In the genomic region with DNA sequence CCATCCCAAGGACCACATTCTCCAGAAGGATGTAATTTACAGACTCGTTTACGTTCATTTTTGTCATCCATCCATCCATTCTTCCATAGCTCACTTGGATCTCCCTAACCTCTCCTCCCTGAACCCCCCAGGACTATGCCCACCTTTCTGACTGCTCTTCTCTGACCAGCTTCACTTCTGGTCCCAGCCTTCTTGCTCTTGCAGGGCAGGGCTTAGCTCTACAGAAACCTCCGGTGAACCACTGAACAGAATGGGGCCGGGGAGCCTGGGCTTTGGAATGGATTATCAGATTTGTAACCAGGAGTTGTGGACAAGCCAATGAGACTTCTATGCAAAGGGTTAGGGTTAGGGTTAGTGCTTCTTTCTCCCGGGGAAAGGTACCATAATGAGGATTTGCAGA, we compare ENCODE assay signal across 13 cellular contexts.
DNase-seq lines count a peak whose midpoint lies in the region; ATAC-seq and TF ChIP-seq lines count a peak whose summit lies in the region.
"Had no signal": no experiment of that assay in that cellular context is flagged by ENCODE, and none has a peak within 500 bp of the region (broad histone marks: within the 10 kb centered on the region; RNA-seq: fewer than 3 reads in every experiment).

No MANE protein-coding gene starts in this region.

- TF ChIP-seq CTCF in esophagus muscularis mucosa (IDR thresholded peaks at IDR 0.05), result no peak
- no peak for TF ChIP-seq CTCF in heart left ventricle (IDR thresholded peaks at IDR 0.05)

- no peaks in the 10 kb centered on the region for H3K27me3 ChIP-seq in esophagus muscularis mucosa
- peaks cover 0 to 3% (median 0%) of the 10 kb centered on the region in 9 donors for H3K27me3 ChIP-seq in heart left ventricle
- H3K27me3 ChIP-seq: BE2C had no signal

- H3K27me3 Mint-ChIP-seq in stimulated activated naive CD8-positive, alpha-beta T cell treated with anti-CD3 and anti-CD28 coated beads, Interleukin-15, amount 100 ng/mL, for 72 hours, result no peaks in the 10 kb centered on the region
- H3K27me3 Mint-ChIP-seq in activated T-helper 17 cell treated with anti-CD3 and anti-CD28 coated beads, Interleukin-2, amount 50 U/mL, for 72 hours, result no peaks in the 10 kb centered on the region
- peaks cover 2% of the 10 kb centered on the region for H3K27me3 Mint-ChIP-seq in activated CD4-positive, alpha-beta memory T cell treated with anti-CD3 and anti-CD28 coated beads for 36 hours

- no peak for ATAC-seq in stimulated activated naive CD8-positive, alpha-beta T cell treated with anti-CD3 and anti-CD28 coated beads, Interleukin-15, amount 100 ng/mL, for 72 hours
- no peak for ATAC-seq in stimulated activated naive CD8-positive, alpha-beta T cell treated with anti-CD3 and anti-CD28 coated beads, Interleukin-15, Interleukin-2, amounts not matched to agents 100 U/mL and 50 U/mL, for 24 hours
- no peak for ATAC-seq in activated T-helper 17 cell treated with anti-CD3 and anti-CD28 coated beads, Interleukin-2, amount 50 U/mL, for 72 hours (replicated peaks)
- no peak for ATAC-seq in heart left ventricle

- peak overlapping the region; percentile 41 to 85 for H3K27ac Mint-ChIP-seq in stimulated activated naive CD8-positive, alpha-beta T cell treated with anti-CD3 and anti-CD28 coated beads, Interleukin-15, amount 100 ng/mL, for 72 hours
- H3K27ac Mint-ChIP-seq in activated T-helper 17 cell treated with anti-CD3 and anti-CD28 coated beads, Interleukin-2, amount 50 U/mL, for 72 hours, result peak overlapping the region; percentile 13
- no peak overlapping the region for H3K27ac Mint-ChIP-seq in activated CD4-positive, alpha-beta memory T cell treated with anti-CD3 and anti-CD28 coated beads for 36 hours
- H3K27ac Mint-ChIP-seq: CD4-positive, CD25-positive, alpha-beta regulatory T cell had no signal

- intact Hi-C loops in esophagus muscularis mucosa (cut with DNase I), result no loop called here
- intact Hi-C loops in heart left ventricle (cut with DNase I), result no loop called here
- intact Hi-C loops in activated CD4-positive, alpha-beta memory T cell treated with anti-CD3 and anti-CD28 coated beads for 36 hours (cut with micrococcal nuclease), result no loop called here

- no peaks in the 10 kb centered on the region for H3K9me3 ChIP-seq in esophagus muscularis mucosa
- no peaks in the 10 kb centered on the region for H3K9me3 ChIP-seq in heart left ventricle
- H3K9me3 ChIP-seq: BE2C, Caco-2 had no signal

- CTCF ChIA-PET in activated CD4-positive, alpha-beta memory T cell treated with anti-CD3 and anti-CD28 coated beads for 36 hours (lab: Charles Lee), result no interaction called here

- no peak overlapping the region for H3K4me3 Mint-ChIP-seq in stimulated activated naive CD8-positive, alpha-beta T cell treated with anti-CD3 and anti-CD28 coated beads, Interleukin-15, amount 100 ng/mL, for 72 hours
- H3K4me3 Mint-ChIP-seq in activated T-helper 17 cell treated with anti-CD3 and anti-CD28 coated beads, Interleukin-2, amount 50 U/mL, for 72 hours, result no peak overlapping the region
- no peak overlapping the region for H3K4me3 Mint-ChIP-seq in activated CD4-positive, alpha-beta memory T cell treated with anti-CD3 and anti-CD28 coated beads for 36 hours
- H3K4me3 Mint-ChIP-seq: CD4-positive, CD25-positive, alpha-beta regulatory T cell had no signal

- H3K4me3 ChIP-seq in esophagus muscularis mucosa (no peak overlapping the region), heart left ventricle (no peak overlapping the region)
- H3K4me3 ChIP-seq: GM23248 had no signal

- TF ChIP-seq POLR2A in esophagus muscularis mucosa (IDR thresholded peaks at IDR 0.05; ENCODE audit: low read depth) (no peak), heart left ventricle (IDR thresholded peaks at IDR 0.05) (no peak)

- POLR2A ChIA-PET in activated CD4-positive, alpha-beta memory T cell treated with anti-CD3 and anti-CD28 coated beads for 36 hours (lab: Charles Lee), result no interaction called here

- DNase-seq in stimulated activated naive CD8-positive, alpha-beta T cell treated with anti-CD3 and anti-CD28 coated beads, Interleukin-15, amount 100 ng/mL, for 72 hours, result no peak
- DNase-seq in stimulated activated naive CD8-positive, alpha-beta T cell treated with anti-CD3 and anti-CD28 coated beads, Interleukin-15, Interleukin-2, amounts not matched to agents 100 U/mL and 50 U/mL, for 24 hours, result no peak
- DNase-seq in esophagus muscularis mucosa (ENCODE audit: extremely low spot score) (peak; percentile 72), heart left ventricle (no peak)
- DNase-seq in activated CD8-positive, alpha-beta memory T cell treated with anti-CD3 and anti-CD28 coated beads, Interleukin-2, amount 50 U/mL, for 48 hours, result no peak
- no peak for DNase-seq in activated CD4-positive, alpha-beta memory T cell treated with anti-CD3 and anti-CD28 coated beads for 36 hours
- DNase-seq: BE2C; C1 segment of cervical spinal cord; Caco-2; CD4-positive, CD25-positive, alpha-beta regulatory T cell; GM23248; HCEC 1CT had no signal

- no peak for TF ChIP-seq EP300 in esophagus muscularis mucosa (IDR thresholded peaks at IDR 0.05)

- H3K4me1 ChIP-seq in esophagus muscularis mucosa (no peaks in the 10 kb centered on the region), heart left ventricle (no peaks in the 10 kb centered on the region)
- H3K4me1 ChIP-seq: BE2C, Caco-2 had no signal

- H3K4me1 Mint-ChIP-seq in stimulated activated naive CD8-positive, alpha-beta T cell treated with anti-CD3 and anti-CD28 coated beads, Interleukin-15, amount 100 ng/mL, for 72 hours, result peaks cover 14% of the 10 kb centered on the region
- H3K4me1 Mint-ChIP-seq in activated T-helper 17 cell treated with anti-CD3 and anti-CD28 coated beads, Interleukin-2, amount 50 U/mL, for 72 hours, result no peaks in the 10 kb centered on the region
- H3K4me1 Mint-ChIP-seq in activated CD4-positive, alpha-beta memory T cell treated with anti-CD3 and anti-CD28 coated beads for 36 hours (ENCODE audit: low read depth), result peaks cover 10% of the 10 kb centered on the region

- H3K36me3 ChIP-seq in esophagus muscularis mucosa, result no peaks in the 10 kb centered on the region
- no peaks in the 10 kb centered on the region for H3K36me3 ChIP-seq in heart left ventricle
- H3K36me3 ChIP-seq: BE2C had no signal

- 88% methylated on average over 5 of the region's 5 CpGs for WGBS in esophagus muscularis mucosa
- 85 to 92% (median 89%) methylated on average over 5 of the region's 5 CpGs for WGBS in heart left ventricle, 4 donors

- no peaks in the 10 kb centered on the region for H3K36me3 Mint-ChIP-seq in activated T-helper 17 cell treated with anti-CD3 and anti-CD28 coated beads, Interleukin-2, amount 50 U/mL, for 72 hours (ENCODE audit: low read depth)
- no peaks in the 10 kb centered on the region for H3K36me3 Mint-ChIP-seq in activated CD4-positive, alpha-beta memory T cell treated with anti-CD3 and anti-CD28 coated beads for 36 hours
- H3K36me3 Mint-ChIP-seq: CD4-positive, CD25-positive, alpha-beta regulatory T cell had no signal

- H3K27ac ChIP-seq in esophagus muscularis mucosa (replicated peaks in 1 of 4) (no peak overlapping the region), heart left ventricle (no peak overlapping the region)
- H3K27ac ChIP-seq: GM23248 had no signal

- H3K9me3 Mint-ChIP-seq in stimulated activated naive CD8-positive, alpha-beta T cell treated with anti-CD3 and anti-CD28 coated beads, Interleukin-15, amount 100 ng/mL, for 72 hours, result no peaks in the 10 kb centered on the region
- no peaks in the 10 kb centered on the region for H3K9me3 Mint-ChIP-seq in activated T-helper 17 cell treated with anti-CD3 and anti-CD28 coated beads, Interleukin-2, amount 50 U/mL, for 72 hours
- H3K9me3 Mint-ChIP-seq in activated CD4-positive, alpha-beta memory T cell treated with anti-CD3 and anti-CD28 coated beads for 36 hours, result no peaks in the 10 kb centered on the region
